In the genomic region with DNA sequence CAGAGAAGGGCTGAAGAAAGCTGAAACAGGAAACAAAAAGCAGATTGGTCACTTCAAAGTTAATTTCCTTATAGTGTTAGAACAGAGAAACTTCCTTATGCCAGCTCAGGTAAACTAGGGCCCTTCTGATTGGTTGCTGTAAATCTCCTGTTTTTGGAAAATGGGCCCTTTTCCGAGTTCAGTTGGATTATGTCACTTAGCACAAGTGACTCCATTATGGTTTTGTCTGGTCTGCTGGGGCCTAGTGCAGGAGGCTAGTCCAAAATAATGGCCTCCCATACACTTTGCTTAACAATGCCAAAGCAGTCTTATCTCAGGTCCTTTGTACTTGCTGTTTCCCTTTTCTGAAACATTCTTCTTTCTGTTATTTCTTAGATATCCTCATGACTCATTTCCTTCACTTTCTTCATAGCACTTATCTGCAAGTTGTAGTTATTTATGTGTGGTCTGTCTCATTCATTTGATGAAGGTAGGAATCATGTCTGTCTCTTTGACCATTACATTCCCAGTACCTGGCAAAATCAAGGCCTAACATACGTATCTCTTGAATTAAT, we compare ENCODE assay signal across 16 cellular contexts. TPM values are rescaled to one million over a fixed set of nuclear protein-coding genes. Genes with fewer than 3 reads are reported as not detected.
DNase-seq lines count a peak whose midpoint lies in the region; ATAC-seq and FAIRE-seq lines count a peak whose summit lies in the region.
"Had no signal": no experiment of that assay in that cellular context is flagged by ENCODE, and none has a peak within 500 bp of the region (broad histone marks: within the 10 kb centered on the region; RNA-seq: fewer than 3 reads in every experiment).

No MANE protein-coding gene starts in this region.

- peaks cover 28% of the 10 kb centered on the region for H3K4me1 Mint-ChIP-seq in activated naive CD4-positive, alpha-beta T cell treated with anti-CD3 and anti-CD28 coated beads, Interleukin-2, amount 50 U/mL, for 24 hours
- peaks cover 8% of the 10 kb centered on the region for H3K4me1 Mint-ChIP-seq in activated naive CD4-positive, alpha-beta T cell treated with anti-CD3 and anti-CD28 coated beads, Interleukin-2, amount 10 ng/mL, durations not matched to agents 7 days and 5 days
- H3K4me1 Mint-ChIP-seq in stimulated activated naive CD8-positive, alpha-beta T cell treated with anti-CD3 and anti-CD28 coated beads, Interleukin-15, Interleukin-2, amounts not matched to agents 100 ng/mL and 50 ng/mL, for 24 hours (ENCODE audit: low read depth) = peaks cover 15% of the 10 kb centered on the region

- H3K4me1 ChIP-seq in HAP-1 = peaks cover 29% of the 10 kb centered on the region

- H3K36me3 ChIP-seq in HAP-1 (replicated peaks) = no peaks in the 10 kb centered on the region
- H3K36me3 ChIP-seq: thoracic aorta had no signal

- in situ Hi-C loops in HAP-1 (cut with MboI; ENCODE audit: low sequenced_read_pairs) = no loop called here

- DNase-seq in activated naive CD4-positive, alpha-beta T cell treated with anti-CD3 and anti-CD28 coated beads, Interleukin-2, amount 10 ng/mL, durations not matched to agents 7 days and 5 days = no peak
- peak; percentile 7 for DNase-seq in RCC 7860 (ENCODE audit: low spot score)
- peak; percentile 36 for DNase-seq in dermis blood vessel endothelial cell
- no peak for DNase-seq in HAP-1 (ENCODE audit: low spot score in 2 of 2)
- no peak for DNase-seq in activated CD4-positive, alpha-beta T cell treated with anti-CD3 and anti-CD28 coated beads, Interleukin-2, amount 50 U/mL, for 4 hours
- DNase-seq: activated naive CD4-positive, alpha-beta T cell treated with anti-CD3 and anti-CD28 coated beads, Interleukin-2, amount 50 U/mL, for 16 hours; NCI-H146; NCI-H524 treated with DMSO at 0.1 percent for 48 hours; stimulated activated CD4-positive, alpha-beta T cell treated with anti-CD3 and anti-CD28 coated beads, Interleukin-12 subunit alpha, Interleukin-12 subunit beta, amount 100 ng/mL, for 4 hours; T1000 had no signal

- no peak overlapping the region for H3K4me3 ChIP-seq in HAP-1
- H3K4me3 ChIP-seq: coronary artery, thoracic aorta had no signal

- peak overlapping the region; percentile 75 for H3K27ac Mint-ChIP-seq in activated naive CD4-positive, alpha-beta T cell treated with anti-CD3 and anti-CD28 coated beads, Interleukin-2, amount 50 U/mL, for 24 hours
- H3K27ac Mint-ChIP-seq in activated naive CD4-positive, alpha-beta T cell treated with anti-CD3 and anti-CD28 coated beads, Interleukin-2, amount 10 ng/mL, durations not matched to agents 7 days and 5 days = no peak overlapping the region
- peak overlapping the region; percentile 75 for H3K27ac Mint-ChIP-seq in stimulated activated naive CD8-positive, alpha-beta T cell treated with anti-CD3 and anti-CD28 coated beads, Interleukin-15, Interleukin-2, amounts not matched to agents 100 ng/mL and 50 ng/mL, for 24 hours
- H3K27ac Mint-ChIP-seq: mesothelial cell of epicardium had no signal

- peaks cover 4% of the 10 kb centered on the region; the same call in 1 of the 2 replicates for H3K9me3 ChIP-seq in HAP-1
- H3K9me3 ChIP-seq: thoracic aorta had no signal

- no peaks in the 10 kb centered on the region for H3K27me3 ChIP-seq in HAP-1 (ENCODE audit: low read depth)

- H3K36me3 Mint-ChIP-seq in activated naive CD4-positive, alpha-beta T cell treated with anti-CD3 and anti-CD28 coated beads, Interleukin-2, amount 50 U/mL, for 24 hours = no peaks in the 10 kb centered on the region
- no peaks in the 10 kb centered on the region for H3K36me3 Mint-ChIP-seq in activated naive CD4-positive, alpha-beta T cell treated with anti-CD3 and anti-CD28 coated beads, Interleukin-2, amount 10 ng/mL, durations not matched to agents 7 days and 5 days
- no peaks in the 10 kb centered on the region for H3K36me3 Mint-ChIP-seq in stimulated activated naive CD8-positive, alpha-beta T cell treated with anti-CD3 and anti-CD28 coated beads, Interleukin-15, Interleukin-2, amounts not matched to agents 100 ng/mL and 50 ng/mL, for 24 hours (ENCODE audit: low read depth)
- H3K36me3 Mint-ChIP-seq: mesothelial cell of epicardium had no signal

- CTCF ChIA-PET in activated naive CD4-positive, alpha-beta T cell treated with anti-CD3 and anti-CD28 coated beads, Interleukin-2, amount 10 ng/mL, durations not matched to agents 7 days and 5 days (lab: Charles Lee) = no interaction called here

- ATAC-seq in HG03095 (IDR thresholded peaks at IDR 0.05; ENCODE audit: unreplicated experiment) = no peak

- FAIRE-seq in RCC 7860 (lab: Jason Lieb, UNC) = no peak

- no peaks in the 10 kb centered on the region for H3K9me3 Mint-ChIP-seq in activated naive CD4-positive, alpha-beta T cell treated with anti-CD3 and anti-CD28 coated beads, Interleukin-2, amount 50 U/mL, for 24 hours
- no peaks in the 10 kb centered on the region for H3K9me3 Mint-ChIP-seq in activated naive CD4-positive, alpha-beta T cell treated with anti-CD3 and anti-CD28 coated beads, Interleukin-2, amount 10 ng/mL, durations not matched to agents 7 days and 5 days
- no peaks in the 10 kb centered on the region for H3K9me3 Mint-ChIP-seq in stimulated activated naive CD8-positive, alpha-beta T cell treated with anti-CD3 and anti-CD28 coated beads, Interleukin-15, Interleukin-2, amounts not matched to agents 100 ng/mL and 50 ng/mL, for 24 hours
- H3K9me3 Mint-ChIP-seq: mesothelial cell of epicardium had no signal

- H3K27me3 Mint-ChIP-seq in activated naive CD4-positive, alpha-beta T cell treated with anti-CD3 and anti-CD28 coated beads, Interleukin-2, amount 50 U/mL, for 24 hours = no peaks in the 10 kb centered on the region
- H3K27me3 Mint-ChIP-seq in activated naive CD4-positive, alpha-beta T cell treated with anti-CD3 and anti-CD28 coated beads, Interleukin-2, amount 10 ng/mL, durations not matched to agents 7 days and 5 days = no peaks in the 10 kb centered on the region
- H3K27me3 Mint-ChIP-seq in stimulated activated naive CD8-positive, alpha-beta T cell treated with anti-CD3 and anti-CD28 coated beads, Interleukin-15, Interleukin-2, amounts not matched to agents 100 ng/mL and 50 ng/mL, for 24 hours = no peaks in the 10 kb centered on the region

- H3K4me3 Mint-ChIP-seq in activated naive CD4-positive, alpha-beta T cell treated with anti-CD3 and anti-CD28 coated beads, Interleukin-2, amount 50 U/mL, for 24 hours = no peak overlapping the region
- no peak overlapping the region for H3K4me3 Mint-ChIP-seq in activated naive CD4-positive, alpha-beta T cell treated with anti-CD3 and anti-CD28 coated beads, Interleukin-2, amount 10 ng/mL, durations not matched to agents 7 days and 5 days
- H3K4me3 Mint-ChIP-seq in stimulated activated naive CD8-positive, alpha-beta T cell treated with anti-CD3 and anti-CD28 coated beads, Interleukin-15, Interleukin-2, amounts not matched to agents 100 ng/mL and 50 ng/mL, for 24 hours = no peak overlapping the region
- H3K4me3 Mint-ChIP-seq: mesothelial cell of epicardium had no signal

RNA-seq across cellular contexts. Expression of gene DCP1A, which starts 7.7 kb away (rescaled TPM):
- total RNA-seq in dermis blood vessel endothelial cell = 11.2 and 15.2 TPM in 2 replicates

Comparison
In these comparisons a context has a peak if more than half of its experiments do, and no peak if none do; other contexts are left out.
1. DNase-seq: peak in RCC 7860 (single experiment) and dermis blood vessel endothelial cell (single experiment); none in activated naive CD4-positive, alpha-beta T cell treated with anti-CD3 and anti-CD28 coated beads, Interleukin-2, amount 10 ng/mL, durations not matched to agents 7 days and 5 days (single experiment), HAP-1 (0 of 2) and activated CD4-positive, alpha-beta T cell treated with anti-CD3 and anti-CD28 coated beads, Interleukin-2, amount 50 U/mL, for 4 hours (0 of 2).